In the genomic region with DNA sequence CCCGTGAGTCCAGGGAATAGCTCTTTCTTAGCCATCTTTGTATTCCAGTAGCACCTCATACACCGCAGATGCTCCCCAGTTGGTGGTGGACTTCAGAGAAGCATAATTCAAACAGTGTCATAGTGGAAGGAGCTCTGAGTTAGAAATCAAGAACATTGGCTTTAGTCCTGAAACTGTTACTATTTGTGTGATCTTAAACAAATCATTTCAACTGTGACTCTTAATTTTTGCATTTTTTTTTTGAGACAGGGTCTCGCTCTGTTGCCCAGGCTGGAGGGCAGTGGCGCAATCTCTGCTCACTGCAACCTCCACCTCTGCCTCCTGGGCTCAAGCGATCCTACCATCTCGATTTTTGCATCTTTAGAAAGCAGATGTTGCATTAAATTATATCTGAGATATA, we compare ENCODE assay signal across 22 cellular contexts. TPM values are rescaled to one million over a fixed set of nuclear protein-coding genes. Genes with fewer than 3 reads are reported as not detected.
DNase-seq lines count a peak whose midpoint lies in the region; ATAC-seq, FAIRE-seq and TF ChIP-seq lines count a peak whose summit lies in the region.
"Had no signal": no experiment of that assay in that cellular context is flagged by ENCODE, and none has a peak within 500 bp of the region (broad histone marks: within the 10 kb centered on the region; RNA-seq: fewer than 3 reads in every experiment).

No MANE protein-coding gene starts in this region.

- no peak for FAIRE-seq in K562 (lab: Jason Lieb, UNC)

- H3K36me3 Mint-ChIP-seq in activated T-cell treated with anti-CD3 and anti-CD28 coated beads, Interleukin-2, amount 50 U/mL, for 72 hours (ENCODE audit: insufficient read depth in 2 of 2) = peaks cover 2 to 5% of the 10 kb centered on the region in 2 donors
- H3K36me3 Mint-ChIP-seq in stimulated activated effector memory CD8-positive, alpha-beta T cell treated with anti-CD3 and anti-CD28 coated beads, Interleukin-12 subunit alpha, Interleukin-12 subunit beta, amount 100 ng/mL, for 72 hours = peaks cover 12% of the 10 kb centered on the region
- H3K36me3 Mint-ChIP-seq: natural killer cell had no signal

- no peaks in the 10 kb centered on the region for H3K9me2 ChIP-seq in Karpas-422 (replicated peaks; ENCODE audit: insufficient read depth, low read length)

- H3K79me2 ChIP-seq in Karpas-422 (ENCODE audit: low read length) (no peaks in the 10 kb centered on the region), K562 (ENCODE audit: control insufficient read depth, insufficient read depth, low read length) (peaks cover 30% of the 10 kb centered on the region; the same call in 2 of the 3 replicates)

- CTCF ChIA-PET in K562 (lab: Yijun Ruan, JAX; ENCODE audit: low intra/inter-chr PET ratio) = no interaction called here

- no peak for ATAC-seq in activated T-cell treated with anti-CD3 and anti-CD28 coated beads, Interleukin-2, amount 50 U/mL, for 72 hours (replicated peaks in 1 of 2)
- no peak for ATAC-seq in K562
- no peak for ATAC-seq in stimulated activated effector memory CD8-positive, alpha-beta T cell treated with anti-CD3 and anti-CD28 coated beads, Interleukin-12 subunit alpha, Interleukin-12 subunit beta, amount 100 ng/mL, for 72 hours
- ATAC-seq: gastrocnemius medialis, natural killer cell had no signal

- BruUV-seq in K562 (replicated peaks; lab: Mats Ljungman, UMichigan) = no TSS peak

- no peak for TF ChIP-seq POLR2A in K562 (conservative IDR thresholded peaks at IDR 0.05)

- H3K36me3 ChIP-seq in Karpas-422 (ENCODE audit: insufficient read depth, low read length) = no peaks in the 10 kb centered on the region
- H3K36me3 ChIP-seq in K562 (ENCODE audit: control insufficient read depth, insufficient read depth, low read length) = no peaks in the 10 kb centered on the region
- H3K36me3 ChIP-seq: gastrocnemius medialis, prostate gland, uterus, WERI-Rb-1 had no signal

- in situ Hi-C loops in K562 (cut with MboI) = no loop called here

- H3K9ac ChIP-seq in Karpas-422 (ENCODE audit: low read length) (no peak overlapping the region), K562 (ENCODE audit: insufficient read depth in 1 of 2, low read depth in 2 of 2, low read length in 2 of 2) (no peak overlapping the region)

- WGBS in K562 (ENCODE audit: insufficient coverage, low coverage, missing lambda C conversion rate) = 75% methylated on average over 6 of the region's 6 CpGs

- TF ChIP-seq EP300 in K562 (IDR thresholded peaks at IDR 0.05; ENCODE audit: low read length) = no peak

- H3K4me2 ChIP-seq in Karpas-422 (ENCODE audit: low read depth, low read length, poor library complexity, severe bottlenecking) = peak overlapping the region; percentile 91
- no peak overlapping the region for H3K4me2 ChIP-seq in K562 (ENCODE audit: insufficient read depth, low read length)

- H3K4me3 ChIP-seq in Karpas-422 (ENCODE audit: low read length) (peak overlapping the region; percentile 75; the same call in 1 of the 2 replicates), K562 (no peak overlapping the region)
- H3K4me3 ChIP-seq: gastrocnemius medialis, prostate gland, uterus had no signal

- no peak for TF ChIP-seq RAD21 in K562 (CRISPR knock-in tag; conservative IDR thresholded peaks at IDR 0.05 in 1 of 2, IDR thresholded peaks at IDR 0.05 in 1 of 2)

- H3K4me1 ChIP-seq in Karpas-422 (ENCODE audit: low read length) (peaks cover 48% of the 10 kb centered on the region), K562 (replicated peaks in 1 of 2; ENCODE audit: control insufficient read depth in 2 of 2, insufficient read depth in 2 of 2, low read length in 2 of 2) (peaks cover 0 to 7% of the 10 kb centered on the region in 2 experiments; a peak in 2 of 5 replicates)
- H3K4me1 ChIP-seq: prostate gland had no signal

- no peaks in the 10 kb centered on the region for H3K27me3 Mint-ChIP-seq in activated T-cell treated with anti-CD3 and anti-CD28 coated beads, Interleukin-2, amount 50 U/mL, for 72 hours (ENCODE audit: low read depth)

- TF ChIP-seq CTCF in K562 (IDR thresholded peaks at IDR 0.05 in 2 of 3, conservative IDR thresholded peaks at IDR 0.05 in 1 of 3; ENCODE audit: insufficient read depth in 2 of 3, low read depth in 1 of 3, low read length in 3 of 3) = no peak

- no peaks in the 10 kb centered on the region for H3K9me1 ChIP-seq in K562 (ENCODE audit: control insufficient read depth, insufficient read depth, low read length)

- POLR2A ChIA-PET in K562 (lab: Yijun Ruan, JAX) = interaction anchor here (0.7 to 5.5 kb wide), 6 partner anchors 9 to 309 kb away, joined by 3 to 57 read pairs (median 4); no protein-coding TSS in a partner anchor

- H3K9me3 ChIP-seq in Karpas-422 (ENCODE audit: low read length) = no peaks in the 10 kb centered on the region
- H3K9me3 ChIP-seq in K562 (replicated peaks; ENCODE audit: control insufficient read depth, insufficient read depth, low read depth, low read length) = no peaks in the 10 kb centered on the region
- H3K9me3 ChIP-seq: gastrocnemius medialis, prostate gland, uterus had no signal

- H3K27me3 ChIP-seq in Karpas-422 (ENCODE audit: low read length) (no peaks in the 10 kb centered on the region), K562 (ENCODE audit: control insufficient read depth in 2 of 2, insufficient read depth in 2 of 2, low read length in 2 of 2) (no peaks in the 10 kb centered on the region)
- H3K27me3 ChIP-seq: gastrocnemius medialis, uterus had no signal

- peaks cover 5% of the 10 kb centered on the region; the same call in 1 of the 2 replicates for H4K20me1 ChIP-seq in Karpas-422 (ENCODE audit: insufficient read depth, low read depth, low read length)
- H4K20me1 ChIP-seq in K562 (replicated peaks; ENCODE audit: control insufficient read depth, insufficient read depth, low read length) = no peaks in the 10 kb centered on the region

- H3K4me1 Mint-ChIP-seq in activated T-cell treated with anti-CD3 and anti-CD28 coated beads, Interleukin-2, amount 50 U/mL, for 72 hours (ENCODE audit: low read depth) = peaks cover 37% of the 10 kb centered on the region
- H3K4me1 Mint-ChIP-seq in stimulated activated effector memory CD8-positive, alpha-beta T cell treated with anti-CD3 and anti-CD28 coated beads, Interleukin-12 subunit alpha, Interleukin-12 subunit beta, amount 100 ng/mL, for 72 hours = peaks cover 37% of the 10 kb centered on the region

- H3K4me3 Mint-ChIP-seq in activated T-cell treated with anti-CD3 and anti-CD28 coated beads, Interleukin-2, amount 50 U/mL, for 72 hours = no peak overlapping the region
- no peak overlapping the region for H3K4me3 Mint-ChIP-seq in stimulated activated effector memory CD8-positive, alpha-beta T cell treated with anti-CD3 and anti-CD28 coated beads, Interleukin-12 subunit alpha, Interleukin-12 subunit beta, amount 100 ng/mL, for 72 hours

- intact Hi-C loops in K562 (cut with micrococcal nuclease) = loop anchor here (5.0 to 10.0 kb wide), 2 partner anchors 524 to 1016 kb away; partner anchors contain the start of genes CYREN and STMP1

- peak overlapping the region; percentile 95 for H3K27ac Mint-ChIP-seq in activated T-cell treated with anti-CD3 and anti-CD28 coated beads, Interleukin-2, amount 50 U/mL, for 72 hours
- peak overlapping the region; percentile 50 for H3K27ac Mint-ChIP-seq in stimulated activated effector memory CD8-positive, alpha-beta T cell treated with anti-CD3 and anti-CD28 coated beads, Interleukin-12 subunit alpha, Interleukin-12 subunit beta, amount 100 ng/mL, for 72 hours
- H3K27ac Mint-ChIP-seq: activated T-helper 2 cell treated with anti-CD3 and anti-CD28 coated beads, Interferon-gamma antibody, Interleukin-2, Interleukin-4, amounts not matched to agents 10 μg/mL and 5 μg/mL and 100 μg/mL, durations not matched to agents 14 hours and 24 hours and 36 hours had no signal

- H2AFZ ChIP-seq in Karpas-422 (ENCODE audit: low read length) (no peak overlapping the region), K562 (ENCODE audit: low read depth, low read length) (no peak overlapping the region)

- DNase-seq in activated T-cell treated with anti-CD3 and anti-CD28 coated beads, Interleukin-2, amount 50 U/mL, for 72 hours = no peak
- DNase-seq in activated T-cell treated with anti-CD3 and anti-CD28 coated beads, Interleukin-2, amount 50 U/mL, for 1 hour = no peak
- DNase-seq in Karpas-422 = peak; percentile 75
- no peak for DNase-seq in K562 (ENCODE audit: extremely low read depth in 1 of 4, low spot score in 3 of 4)
- no peak for DNase-seq in stimulated activated effector memory CD8-positive, alpha-beta T cell treated with anti-CD3 and anti-CD28 coated beads, Interleukin-12 subunit alpha, Interleukin-12 subunit beta, amount 100 ng/mL, for 72 hours (ENCODE audit: low spot score in 2 of 2)
- no peak for DNase-seq in Ammon's horn (ENCODE audit: low spot score)
- DNase-seq in NCI-H82 (lab: John Stamatoyannopoulos, UW) = no peak
- no peak for DNase-seq in EL
- DNase-seq: activated CD8-positive, alpha-beta memory T cell treated with anti-CD3 and anti-CD28 coated beads for 24 hours; amygdala; caudate nucleus; erythroblast; gastrocnemius medialis; KBM-7; mesenchymal stem cell; natural killer cell; NCI-H1092; NCI-H510A treated with DMSO at 0.1 percent for 48 hours; uterus; WERI-Rb-1 had no signal

- H3K27ac ChIP-seq in Karpas-422 (ENCODE audit: low read length) = no peak overlapping the region
- H3K27ac ChIP-seq in K562 (ENCODE audit: extremely low read depth, low read depth, low read length) = no peak overlapping the region
- H3K27ac ChIP-seq: gastrocnemius medialis, prostate gland, uterus, WERI-Rb-1 had no signal

- H3K9me3 Mint-ChIP-seq in activated T-cell treated with anti-CD3 and anti-CD28 coated beads, Interleukin-2, amount 50 U/mL, for 72 hours = no peaks in the 10 kb centered on the region
- no peaks in the 10 kb centered on the region for H3K9me3 Mint-ChIP-seq in stimulated activated effector memory CD8-positive, alpha-beta T cell treated with anti-CD3 and anti-CD28 coated beads, Interleukin-12 subunit alpha, Interleukin-12 subunit beta, amount 100 ng/mL, for 72 hours
- H3K9me3 Mint-ChIP-seq: activated T-helper 2 cell treated with anti-CD3 and anti-CD28 coated beads, Interferon-gamma antibody, Interleukin-2, Interleukin-4, amounts not matched to agents 10 μg/mL and 5 μg/mL and 100 μg/mL, durations not matched to agents 14 hours and 24 hours and 36 hours; natural killer cell had no signal

RNA-seq across cellular contexts. Expression of gene BPGM, which starts 1.8 kb away (rescaled TPM):
- total RNA-seq in activated T-cell treated with anti-CD3 and anti-CD28 coated beads, Interleukin-2, amount 50 U/mL, for 72 hours = 10 to 100 TPM; 22.3 to 27.7 TPM
- 4.2 and 11.1 TPM in 2 replicates for total RNA-seq in Karpas-422 (2014; rRNA removed; shearing (Covaris generic); ENCODE audit: low replicate concordance)
- total RNA-seq in K562 (2011; cell fraction: chromatin; rRNA removed; ENCODE audit: low replicate concordance) = 11.3 and 14.7 TPM in 2 replicates
- total RNA-seq in K562 (2011; cell fraction: nucleolus; rRNA removed) = 5.7 and 7.1 TPM in 2 replicates
- 7.7 and 8.3 TPM in 2 replicates for total RNA-seq in K562 (2011; cell fraction: nucleoplasm; rRNA removed)
- total RNA-seq in K562 (2014; rRNA removed) (16.2 and 17.1 TPM in 2 replicates), K562 (2014; rRNA removed; fragmentation: Illumina TruSeq; extraction: Trizol) (21.2 and 22.3 TPM in 2 replicates), K562 (2015; rRNA removed; fragmentation: Illumina TruSeq; extraction: Trizol) (16.3 and 17.7 TPM in 2 replicates), K562 (2021) (14.1 and 15.7 TPM in 2 replicates)
- polyA plus RNA-seq in K562 (2011; rRNA removed) (18.0 and 24.1 TPM in 2 replicates), K562 (2014; fragmentation: Illumina TruSeq; extraction: Trizol) (23.3 and 25.3 TPM in 2 replicates), K562 (2014; fragmentation: Nextera tagmentation; extraction: Ambion mirVana) (10 to 100 TPM; 33.0 to 46.1 TPM), K562 (2014; rRNA removed) (17.0 and 20.3 TPM in 2 replicates)
- 6.4 and 13.1 TPM in 2 replicates for polyA plus RNA-seq in K562 (2011; cell fraction: cytosol; rRNA removed)
- polyA plus RNA-seq in K562 (2011; cell fraction: nucleus; rRNA removed) = 3.6 and 6.0 TPM in 2 replicates
- 12.3 and 13.9 TPM in 2 replicates for polyA plus RNA-seq in K562 (2012)
- 18.3 and 19.4 TPM in 2 replicates for polyA minus RNA-seq in K562 (2011; rRNA and poly(A)+ RNA removed)
- polyA minus RNA-seq in K562 (2011; cell fraction: cytosol; rRNA and poly(A)+ RNA removed) = 3.6 and 6.2 TPM in 2 replicates
- polyA minus RNA-seq in K562 (2011; cell fraction: nucleus; rRNA and poly(A)+ RNA removed) = 4.3 and 6.8 TPM in 2 replicates
